In genomic region chr18:47420130-47420529, GRCh38 we compare ENCODE assay signal across 13 cellular contexts.
DNase-seq lines count a peak whose midpoint lies in the region; ATAC-seq, FAIRE-seq and TF ChIP-seq lines count a peak whose summit lies in the region.
"Had no signal": no experiment of that assay in that cellular context is flagged by ENCODE, and none has a peak within 500 bp of the region (broad histone marks: within the 10 kb centered on the region; RNA-seq: fewer than 3 reads in every experiment).

No MANE protein-coding gene starts in this region.

- DNase-seq in GM06990 (ENCODE audit: extremely low read depth, insufficient read length) = peak; percentile 6
- DNase-seq in NAMALWA (ENCODE audit: low spot score) = peak; percentile 59
- no peak for DNase-seq in NCI-H2029 (lab: John Stamatoyannopoulos, UW)
- no peak for DNase-seq in frontal cortex (ENCODE audit: low spot score in 2 of 2)
- no peak for DNase-seq in COLO668 (lab: John Stamatoyannopoulos, UW; ENCODE audit: unreplicated experiment)
- DNase-seq in foreskin fibroblast = no peak
- DNase-seq: ACHN; HCEC 1CT; NCI-H1694 treated with DMSO at 0.1 percent for 48 hours; NK-92 treated with Interleukin-12 subunit alpha and Interleukin-12 subunit beta, amount 100 ng/mL, for 24 hours had no signal

- peak; percentile 77 for ATAC-seq in GM19438 (IDR thresholded peaks at IDR 0.05; ENCODE audit: low read depth, unreplicated experiment)
- ATAC-seq in HG03025 (IDR thresholded peaks at IDR 0.05; ENCODE audit: low FRiP score, unreplicated experiment) = peak; percentile 83

- H3K4me3 ChIP-seq in GM06990 (replicated peaks; ENCODE audit: low read depth, low read length) (no peak overlapping the region), foreskin fibroblast (ENCODE audit: low read depth in 1 of 2, low read length in 2 of 2) (no peak overlapping the region)
- H3K4me3 ChIP-seq: esophagus muscularis mucosa had no signal

- FAIRE-seq in frontal cortex (lab: Jason Lieb, UNC) = no peak

- H3K36me3 ChIP-seq in GM06990 (ENCODE audit: control insufficient read depth, insufficient read depth, low read length) = no peaks in the 10 kb centered on the region
- H3K36me3 ChIP-seq: esophagus muscularis mucosa had no signal

- TF ChIP-seq CTCF in GM06990 (IDR thresholded peaks at IDR 0.05; ENCODE audit: insufficient read depth, low read length, poor library complexity, severe bottlenecking) (no peak), foreskin fibroblast (IDR thresholded peaks at IDR 0.05; ENCODE audit: low read depth, low read length) (no peak)

- peaks cover 1% of the 10 kb centered on the region; the same call in 1 of the 2 replicates for H3K27me3 ChIP-seq in GM06990 (replicated peaks; ENCODE audit: control insufficient read depth, insufficient read depth, low read length)

Comparison
In these comparisons a context has a peak if more than half of its experiments do, and no peak if none do; other contexts are left out.
1. DNase-seq: peak in GM06990 (single experiment) and NAMALWA (single experiment); none in NCI-H2029 (single experiment), frontal cortex (0 of 2), COLO668 (single experiment) and foreskin fibroblast (0 of 2).